Comparison of ENCODE assay signal across 24 cellular contexts in the genomic region with DNA sequence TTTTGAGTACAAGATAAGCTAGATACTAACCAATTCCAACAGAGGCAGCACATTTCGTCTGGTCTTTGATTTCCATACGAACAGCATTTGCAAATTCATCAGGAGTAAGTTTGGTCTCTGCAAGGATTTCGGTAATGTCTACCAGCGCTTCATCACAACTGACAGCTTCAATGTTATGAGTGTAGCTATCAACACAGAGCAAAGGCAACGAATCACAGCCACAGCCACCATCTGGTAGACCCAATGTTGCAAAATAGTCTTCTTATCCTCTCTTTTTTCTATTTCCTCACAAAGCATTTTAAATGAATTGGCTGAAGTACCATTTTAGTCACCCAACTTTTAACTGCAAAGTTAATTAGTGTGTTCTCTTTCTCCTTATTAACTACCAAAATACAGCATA.
DNase-seq lines count a peak whose midpoint lies in the region; ATAC-seq and TF ChIP-seq lines count a peak whose summit lies in the region.
"Had no signal": no experiment of that assay in that cellular context is flagged by ENCODE, and none has a peak within 500 bp of the region (broad histone marks: within the 10 kb centered on the region; RNA-seq: fewer than 3 reads in every experiment).

No MANE protein-coding gene starts in this region.

- intact Hi-C loops in heart right ventricle (cut with DNase I) = loop anchor here in 2 of 10 donors (2.0 to 5.0 kb wide), 2 partner anchors 19 to 84 kb away; a partner anchor contains a TSS

- no peak for TF ChIP-seq CTCF in cardiac muscle cell (IDR thresholded peaks at IDR 0.05; ENCODE audit: low read depth, low read length)
- no peak for TF ChIP-seq CTCF in right atrium auricular region (IDR thresholded peaks at IDR 0.05)
- TF ChIP-seq CTCF in brain microvascular endothelial cell (IDR thresholded peaks at IDR 0.05; ENCODE audit: low read depth, low read length, missing control alignments) = no peak
- no peak for TF ChIP-seq CTCF in heart right ventricle (IDR thresholded peaks at IDR 0.05)

- no peaks in the 10 kb centered on the region for H3K27me3 ChIP-seq in cardiac muscle cell
- H3K27me3 ChIP-seq in right atrium auricular region = no peaks in the 10 kb centered on the region
- H3K27me3 ChIP-seq in brain microvascular endothelial cell (replicated peaks) = no peaks in the 10 kb centered on the region
- H3K27me3 ChIP-seq in heart right ventricle = no peaks in the 10 kb centered on the region
- H3K27me3 ChIP-seq: esophagus muscularis mucosa, hepatocyte had no signal

- DNase-seq in cardiac muscle cell (ENCODE audit: low read depth in 1 of 2, low spot score in 1 of 2) (peak in 1 of 2 donors; percentile 55), right atrium auricular region (ENCODE audit: low spot score) (no peak), brain microvascular endothelial cell (peak; percentile 25), heart right ventricle (no peak), amygdala (lab: John Stamatoyannopoulos, UW) (no peak)
- DNase-seq in activated CD8-positive, alpha-beta memory T cell treated with anti-CD3 and anti-CD28 coated beads for 24 hours = no peak
- DNase-seq: activated CD4-positive, alpha-beta T cell treated with anti-CD3 and anti-CD28 coated beads for 36 hours; activated naive CD8-positive, alpha-beta T cell treated with anti-CD3 and anti-CD28 coated beads for 36 hours; effector CD8-positive, alpha-beta T cell; GDM1; islet precursor cell; mesendoderm; MM.1S; NCI-H2029 treated with DMSO at 0.1 percent for 48 hours; posterior cingulate gyrus; RPMI8226; small intestine; stimulated activated CD4-positive, alpha-beta T cell treated with anti-CD3 and anti-CD28 coated beads, Interleukin-4, amount 100 ng/mL, for 1 hour had no signal

- peaks cover 29% of the 10 kb centered on the region for H3K4me1 ChIP-seq in cardiac muscle cell (ENCODE audit: low read depth)
- peaks cover 0 to 23% of the 10 kb centered on the region in 2 donors for H3K4me1 ChIP-seq in right atrium auricular region
- H3K4me1 ChIP-seq in heart right ventricle = peaks cover 0 to 47% (median 16%) of the 10 kb centered on the region in 9 donors

- peak overlapping the region; percentile 73 for H3K27ac ChIP-seq in cardiac muscle cell
- H3K27ac ChIP-seq in right atrium auricular region = peak overlapping the region in 1 of 2 donors; percentile 76
- H3K27ac ChIP-seq in brain microvascular endothelial cell = no peak overlapping the region
- peak overlapping the region in 6 of 10 donors; percentile 14 to 61 (median 49) for H3K27ac ChIP-seq in heart right ventricle
- H3K27ac ChIP-seq: esophagus muscularis mucosa, hepatocyte had no signal

- peaks cover 45% of the 10 kb centered on the region for H3K36me3 ChIP-seq in cardiac muscle cell
- peaks cover 62% of the 10 kb centered on the region for H3K36me3 ChIP-seq in right atrium auricular region
- H3K36me3 ChIP-seq in brain microvascular endothelial cell (replicated peaks) = peaks cover 27% of the 10 kb centered on the region
- H3K36me3 ChIP-seq in heart right ventricle = peaks cover 0 to 100% (median 35%) of the 10 kb centered on the region in 9 donors

- in situ Hi-C loops in brain microvascular endothelial cell (cut with HindIII; ENCODE audit: low pct_ligation_motif_present, low sequenced_read_pairs) = no loop called here

- ATAC-seq in heart right ventricle (peak in 4 of 8 donors; percentile 57 to 75 (median 62)), GM19467 (IDR thresholded peaks at IDR 0.05; ENCODE audit: unreplicated experiment) (no peak), HG02759 (IDR thresholded peaks at IDR 0.05; ENCODE audit: unreplicated experiment) (no peak)
- ATAC-seq: activated CD4-positive, alpha-beta T cell treated with anti-CD3 and anti-CD28 coated beads for 36 hours; GM12878 had no signal

- no peaks in the 10 kb centered on the region for H3K9me3 ChIP-seq in cardiac muscle cell (ENCODE audit: low read depth)
- no peaks in the 10 kb centered on the region for H3K9me3 ChIP-seq in right atrium auricular region
- no peaks in the 10 kb centered on the region for H3K9me3 ChIP-seq in heart right ventricle
- H3K9me3 ChIP-seq: A549, esophagus muscularis mucosa had no signal

- no peak overlapping the region for H3K4me3 ChIP-seq in cardiac muscle cell
- no peak overlapping the region for H3K4me3 ChIP-seq in right atrium auricular region
- H3K4me3 ChIP-seq in brain microvascular endothelial cell (ENCODE audit: low read depth, low read length) = no peak overlapping the region
- no peak overlapping the region for H3K4me3 ChIP-seq in heart right ventricle
- H3K4me3 ChIP-seq: A549, esophagus muscularis mucosa, GM12878, hepatocyte had no signal

- 62 to 75% methylated on average over 5 of the region's 5 CpGs for WGBS in heart right ventricle, 2 donors
